8 cellular contexts compared by ENCODE assay signal in the genomic region with DNA sequence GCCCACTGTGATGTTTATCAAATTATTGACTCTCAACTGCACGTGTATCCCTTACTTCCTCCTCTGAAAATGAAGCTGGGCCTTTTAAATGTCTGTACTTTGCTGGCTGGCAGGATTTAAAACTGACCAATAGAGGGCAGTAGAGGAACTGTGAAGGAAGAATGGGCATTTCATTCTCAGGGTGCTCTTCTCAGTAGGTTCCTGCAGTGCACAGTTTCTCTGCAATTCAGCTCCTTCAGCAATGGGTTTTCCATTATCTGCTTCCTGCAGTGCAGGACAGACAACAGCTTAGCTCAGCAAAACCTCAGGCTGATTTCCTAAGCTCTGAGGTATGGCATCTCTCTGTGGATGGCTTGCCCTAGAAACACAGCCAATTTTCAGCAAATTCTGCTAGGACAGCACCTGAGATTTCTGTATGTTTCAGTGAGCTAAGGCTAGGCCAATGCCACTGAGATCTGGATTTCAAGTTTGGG.
A peak's percentile ranks its signal among the peaks of the same experiment; 100 is the strongest.
DNase-seq lines count a peak whose midpoint lies in the region; ATAC-seq and TF ChIP-seq lines count a peak whose summit lies in the region.

No MANE protein-coding gene starts in this region.

- CTCF ChIA-PET in A673 (lab: Charles Lee), result interaction anchor here (0.6 to 1.4 kb wide), 6 partner anchors 17 to 604 kb away, joined by 3 to 9 read pairs (median 4); no protein-coding TSS in a partner anchor

- H3K4me3 Mint-ChIP-seq in type B pancreatic cell, result no peak overlapping the region

- peak; percentile 84 for TF ChIP-seq CTCF in A673 (conservative IDR thresholded peaks at IDR 0.05; ENCODE audit: low read depth, low read length)
- peak; percentile 80 for TF ChIP-seq CTCF in GM13977 (IDR thresholded peaks at IDR 0.05; ENCODE audit: extremely low read depth, insufficient read depth, missing control alignments)
- peak; percentile 84 for TF ChIP-seq CTCF in type B pancreatic cell (conservative IDR thresholded peaks at IDR 0.05)

- DNase-seq in A673 (ENCODE audit: low spot score) (peak; percentile 81), GM13977 (ENCODE audit: low spot score) (peak; percentile 57), NCI-H146 treated with DMSO at 0.1 percent for 48 hours (lab: John Stamatoyannopoulos, UW; ENCODE audit: unreplicated experiment) (peak; percentile 21), SKM-1 treated with dmso at 0.1 percent for 144 hours (lab: John Stamatoyannopoulos, UW; ENCODE audit: unreplicated experiment) (peak; percentile 83), globus pallidus (ENCODE audit: low spot score) (peak; percentile 33), type B pancreatic cell (ENCODE audit: extremely low spot score, unreplicated experiment) (no peak), activated gamma-delta T cell treated with Interleukin-2 at 50 U/mL for 16 hours (no peak)

- H3K36me3 ChIP-seq in A673 (ENCODE audit: insufficient read depth, low read length, poor library complexity, severe bottlenecking), result no peaks in the 10 kb centered on the region

- H3K27ac ChIP-seq in A673 (ENCODE audit: low read depth, low read length, poor library complexity, severe bottlenecking), result no peak overlapping the region

- no peaks in the 10 kb centered on the region for H3K9me3 Mint-ChIP-seq in type B pancreatic cell

- BruUV-seq in A673 (replicated peaks; lab: Mats Ljungman, UMichigan), result no TSS peak

- no peak overlapping the region for H3K27ac Mint-ChIP-seq in type B pancreatic cell

- no peaks in the 10 kb centered on the region for H3K36me3 Mint-ChIP-seq in type B pancreatic cell

- no peaks in the 10 kb centered on the region for H3K27me3 Mint-ChIP-seq in type B pancreatic cell

- H3K4me1 Mint-ChIP-seq in type B pancreatic cell (ENCODE audit: unreplicated experiment), result peaks cover 4% of the 10 kb centered on the region

- peak; percentile 88 for ATAC-seq in HG02759 (IDR thresholded peaks at IDR 0.05; ENCODE audit: unreplicated experiment)

- intact Hi-C loops in A673 (cut with micrococcal nuclease; ENCODE audit: unreplicated experiment), result loop anchor here (5.0 to 10.0 kb wide), 3 partner anchors 296 to 603 kb away; partner anchors contain the start of gene PRDM9

- H3K4me1 ChIP-seq in A673 (ENCODE audit: insufficient read depth, low read length, poor library complexity, severe bottlenecking), result no peaks in the 10 kb centered on the region

- in situ Hi-C loops in GM13977 (cut with MboI; ENCODE audit: low pct_unique_long_range_greater_than_20kb, low sequenced_read_pairs, unreplicated experiment), result no loop called here

- POLR2A ChIA-PET in A673 (lab: Charles Lee; ENCODE audit: low non-redundant PET), result no interaction called here

- no peaks in the 10 kb centered on the region for H3K27me3 ChIP-seq in A673 (replicated peaks; ENCODE audit: insufficient read depth, low read depth, low read length, poor library complexity)

- H3K4me3 ChIP-seq in A673 (ENCODE audit: low read depth, low read length, poor library complexity, severe bottlenecking), result no peak overlapping the region

- H3K9me3 ChIP-seq in A673 (ENCODE audit: low read depth, low read length, poor library complexity, severe bottlenecking), result no peaks in the 10 kb centered on the region

Comparison
In these comparisons a context has a peak if more than half of its experiments do, and no peak if none do; other contexts are left out.
1. DNase-seq: peak in A673 (single experiment), GM13977 (single experiment), NCI-H146 treated with DMSO at 0.1 percent for 48 hours (single experiment), SKM-1 treated with dmso at 0.1 percent for 144 hours (single experiment) and globus pallidus (single experiment); none in type B pancreatic cell (single experiment) and activated gamma-delta T cell treated with Interleukin-2 at 50 U/mL for 16 hours (single experiment).
2. Peak in every context shown above with its lines, with median percentiles within 50 percentile points of each other: CTCF ChIP-seq.